8 cellular contexts compared by ENCODE assay signal in the genomic region with DNA sequence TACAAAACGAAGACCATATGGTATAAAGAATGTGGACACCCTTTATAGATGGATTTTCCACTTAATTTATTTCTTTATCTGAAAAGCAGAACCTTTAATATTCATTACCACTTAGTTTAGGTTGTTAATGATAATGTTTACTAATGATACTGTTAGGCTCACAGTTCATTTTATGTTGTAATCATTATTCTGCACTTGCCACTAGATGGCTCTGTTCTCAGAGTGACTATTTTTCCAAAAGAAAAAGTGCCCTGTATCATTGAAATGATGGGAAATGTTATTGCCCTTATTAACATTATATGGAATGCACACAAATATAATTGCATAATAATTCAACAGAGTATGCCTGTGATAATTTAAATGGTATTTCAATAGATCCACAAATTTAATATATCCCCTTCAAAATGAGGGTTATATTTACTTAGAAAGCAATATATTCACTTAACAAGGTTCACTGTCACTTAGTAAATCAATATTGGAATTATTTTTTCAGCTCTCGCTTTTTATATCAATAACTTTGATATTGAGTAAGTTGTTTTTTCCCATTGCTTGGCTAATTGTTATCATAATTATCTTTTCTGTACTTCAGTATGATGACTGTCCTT.
A peak's percentile ranks its signal among the peaks of the same experiment; 100 is the strongest.
DNase-seq lines count a peak whose midpoint lies in the region; ATAC-seq and TF ChIP-seq lines count a peak whose summit lies in the region.

No MANE protein-coding gene starts in this region.

- H3K4me1 Mint-ChIP-seq in chondrocyte (ENCODE audit: low read depth): peaks cover 25% of the 10 kb centered on the region

- no peaks in the 10 kb centered on the region for H3K36me3 Mint-ChIP-seq in chondrocyte (ENCODE audit: low read depth)

- no peaks in the 10 kb centered on the region for H3K9me3 Mint-ChIP-seq in chondrocyte (ENCODE audit: low read depth)

- no peak overlapping the region for H3K27ac Mint-ChIP-seq in chondrocyte (ENCODE audit: unreplicated experiment)

- ATAC-seq in HG03571 (IDR thresholded peaks at IDR 0.05; ENCODE audit: unreplicated experiment): no peak
- ATAC-seq in HG03457 (IDR thresholded peaks at IDR 0.05; ENCODE audit: unreplicated experiment): no peak

- H3K4me3 Mint-ChIP-seq in chondrocyte (ENCODE audit: unreplicated experiment): no peak overlapping the region

- in situ Hi-C loops in G401 (cut with HindIII; ENCODE audit: low sequenced_read_pairs): no loop called here

- TF ChIP-seq CTCF in LNCAP (IDR thresholded peaks at IDR 0.05) (peak; percentile 83), chondrocyte (IDR thresholded peaks at IDR 0.05) (peak; percentile 90)

- H3K27me3 Mint-ChIP-seq in chondrocyte (ENCODE audit: low read depth): no peaks in the 10 kb centered on the region

- DNase-seq in G401 (ENCODE audit: low spot score): peak; percentile 60
- DNase-seq in chondrocyte (ENCODE audit: low spot score): no peak
- peak; percentile 35 for DNase-seq in pons (ENCODE audit: low spot score)
- DNase-seq in activated effector memory CD4-positive, alpha-beta T cell treated with anti-CD3 and anti-CD28 coated beads, Interleukin-2, amount 50 U/mL, for 16 hours: no peak
- DNase-seq in NCI-H1092 (lab: John Stamatoyannopoulos, UW): no peak

Comparison
In these comparisons a context has a peak if more than half of its experiments do, and no peak if none do; other contexts are left out.
1. DNase-seq: peak in G401 (single experiment) and pons (single experiment); none in chondrocyte (single experiment), activated effector memory CD4-positive, alpha-beta T cell treated with anti-CD3 and anti-CD28 coated beads, Interleukin-2, amount 50 U/mL, for 16 hours (single experiment) and NCI-H1092 (single experiment).